In genomic region chr6:338815-339262, GRCh38 we compare ENCODE assay signal across 14 cellular contexts. TPM values are rescaled to one million over a fixed set of nuclear protein-coding genes. Genes with fewer than 3 reads are reported as not detected.
DNase-seq lines count a peak whose midpoint lies in the region; TF ChIP-seq lines count a peak whose summit lies in the region.
"Had no signal": no experiment of that assay in that cellular context is flagged by ENCODE, and none has a peak within 500 bp of the region (broad histone marks: within the 10 kb centered on the region; RNA-seq: fewer than 3 reads in every experiment).

No MANE protein-coding gene starts in this region.

- H3K9me2 ChIP-seq in Loucy (replicated peaks; ENCODE audit: low read depth, low read length): no peaks in the 10 kb centered on the region

- H3K4me1 ChIP-seq in Loucy (ENCODE audit: insufficient read depth, low read length, poor library complexity, severe bottlenecking) (peaks cover 68% of the 10 kb centered on the region), testis (no peaks in the 10 kb centered on the region)

- no peaks in the 10 kb centered on the region for H3K36me3 ChIP-seq in Loucy (ENCODE audit: insufficient read depth, low read length)
- H3K36me3 ChIP-seq in testis (ENCODE audit: low read depth, missing control alignments): no peaks in the 10 kb centered on the region

- CTCF ChIA-PET in activated CD4-positive, alpha-beta T cell treated with anti-CD3 and anti-CD28 coated beads, Interleukin-2, amount 10 ng/mL, durations not matched to agents 7 days and 5 days (lab: Charles Lee): interaction anchor here (0.6 to 3.1 kb wide), 7 partner anchors 9 to 122 kb away, joined by 3 to 10 read pairs (median 3); no protein-coding TSS in a partner anchor

- H3K27ac ChIP-seq in testis: no peak overlapping the region

- peak overlapping the region; percentile 62 for H3K4me2 ChIP-seq in Loucy (ENCODE audit: low read depth, low read length, poor library complexity, severe bottlenecking)

- peak overlapping the region; percentile 12 for H3K4me3 ChIP-seq in Loucy (ENCODE audit: low read length, poor library complexity, severe bottlenecking)
- no peak overlapping the region for H3K4me3 ChIP-seq in cardiac fibroblast (replicated peaks in 1 of 2; ENCODE audit: low read depth in 2 of 2, low read length in 2 of 2)
- no peak overlapping the region for H3K4me3 ChIP-seq in testis

- DNase-seq in activated CD4-positive, alpha-beta T cell treated with anti-CD3 and anti-CD28 coated beads, Interleukin-2, amount 10 ng/mL, durations not matched to agents 7 days and 5 days: peak; percentile 54
- DNase-seq in activated CD4-positive, alpha-beta T cell treated with anti-CD3 and anti-CD28 coated beads, Interleukin-2, amount 50 U/mL, for 4 hours: no peak
- DNase-seq in cardiac fibroblast (ENCODE audit: low read depth in 2 of 2) (peak; percentile 3 to 57), posterior vena cava (ENCODE audit: low spot score) (peak; percentile 48), NCI-H446 (lab: John Stamatoyannopoulos, UW) (no peak), NCI-H2029 treated with DMSO at 0.1 percent for 48 hours (lab: John Stamatoyannopoulos, UW) (no peak), testis (no peak)
- DNase-seq: aorta, EL, erythroblast, NCI-H1930, NCI-H526, posterior cingulate gyrus had no signal

- H3K4me1 Mint-ChIP-seq in activated CD4-positive, alpha-beta T cell treated with anti-CD3 and anti-CD28 coated beads, Interleukin-2, amount 10 ng/mL, durations not matched to agents 7 days and 5 days: peaks cover 62% of the 10 kb centered on the region

- H3K9ac ChIP-seq in Loucy (ENCODE audit: low read depth, low read length, poor library complexity, severe bottlenecking): no peak overlapping the region

- H3K79me2 ChIP-seq in Loucy (ENCODE audit: insufficient read depth, low read length): no peaks in the 10 kb centered on the region

- peak overlapping the region; percentile 17 for H3K4me3 Mint-ChIP-seq in activated CD4-positive, alpha-beta T cell treated with anti-CD3 and anti-CD28 coated beads, Interleukin-2, amount 10 ng/mL, durations not matched to agents 7 days and 5 days

- H3K9me3 Mint-ChIP-seq in activated CD4-positive, alpha-beta T cell treated with anti-CD3 and anti-CD28 coated beads, Interleukin-2, amount 10 ng/mL, durations not matched to agents 7 days and 5 days: no peaks in the 10 kb centered on the region

- TF ChIP-seq CTCF in Loucy (conservative IDR thresholded peaks at IDR 0.05; ENCODE audit: low read length): no peak
- no peak for TF ChIP-seq CTCF in cardiac fibroblast (IDR thresholded peaks at IDR 0.05; ENCODE audit: low read depth, low read length)
- TF ChIP-seq CTCF in testis (IDR thresholded peaks at IDR 0.05): no peak

- POLR2A ChIA-PET in activated CD4-positive, alpha-beta T cell treated with anti-CD3 and anti-CD28 coated beads, Interleukin-2, amount 10 ng/mL, durations not matched to agents 7 days and 5 days (lab: Charles Lee): interaction anchor here (0.5 kb wide), 1 partner anchor 21 kb away, joined by 3 read pairs; no protein-coding TSS in a partner anchor

- H3K27ac Mint-ChIP-seq in activated CD4-positive, alpha-beta T cell treated with anti-CD3 and anti-CD28 coated beads, Interleukin-2, amount 10 ng/mL, durations not matched to agents 7 days and 5 days: peak overlapping the region; percentile 88

- H4K20me1 ChIP-seq in Loucy (ENCODE audit: insufficient read depth, low read length, poor library complexity, severe bottlenecking): no peaks in the 10 kb centered on the region

- no peak for TF ChIP-seq POLR2A in testis (IDR thresholded peaks at IDR 0.05)

- intact Hi-C loops in posterior vena cava (cut with DNase I): no loop called here
- intact Hi-C loops in testis (cut with DNase I; ENCODE audit: low total_unique reads): no loop called here

- H3K9me3 ChIP-seq in Loucy (ENCODE audit: insufficient read depth, low read depth, low read length) (no peaks in the 10 kb centered on the region), testis (no peaks in the 10 kb centered on the region)

- H3K27me3 Mint-ChIP-seq in activated CD4-positive, alpha-beta T cell treated with anti-CD3 and anti-CD28 coated beads, Interleukin-2, amount 10 ng/mL, durations not matched to agents 7 days and 5 days: no peaks in the 10 kb centered on the region

- WGBS in testis, 2 donors: 74 to 80% methylated on average over 4 of the region's 4 CpGs

- H3K27me3 ChIP-seq in Loucy (ENCODE audit: insufficient read depth, low read length, poor library complexity, severe bottlenecking) (no peaks in the 10 kb centered on the region), testis (no peaks in the 10 kb centered on the region)

- H3F3A ChIP-seq in Loucy (ENCODE audit: low read depth): no peaks in the 10 kb centered on the region

- peaks cover 8% of the 10 kb centered on the region for H3K36me3 Mint-ChIP-seq in activated CD4-positive, alpha-beta T cell treated with anti-CD3 and anti-CD28 coated beads, Interleukin-2, amount 10 ng/mL, durations not matched to agents 7 days and 5 days (ENCODE audit: low read depth)

- no peak overlapping the region for H2AFZ ChIP-seq in Loucy (ENCODE audit: low read length)

RNA-seq across cellular contexts. Expression of gene DUSP22, which starts 46.6 kb away (rescaled TPM):
- 10 to 100 TPM; 35.3 to 36.7 TPM for total RNA-seq in activated CD4-positive, alpha-beta T cell treated with anti-CD3 and anti-CD28 coated beads, Interleukin-2, amount 10 ng/mL, durations not matched to agents 7 days and 5 days
- total RNA-seq in posterior vena cava (10 to 100 TPM; 45.7 to 51.8 TPM), testis (100 to 1,000 TPM; 129 to 158 TPM)
- polyA plus RNA-seq in testis (ENCODE audit: insufficient read depth, low read depth, low replicate concordance): 112 TPM

RNA-seq across cellular contexts. Expression of gene IRF4, which starts 52.7 kb away (rescaled TPM):
- total RNA-seq in activated CD4-positive, alpha-beta T cell treated with anti-CD3 and anti-CD28 coated beads, Interleukin-2, amount 10 ng/mL, durations not matched to agents 7 days and 5 days: 100 to 1,000 TPM; 111 to 126 TPM
- total RNA-seq in posterior vena cava: 1 to 10 TPM; 1.7 to 2.7 TPM
- total RNA-seq in testis: 1 to 10 TPM; 3.7 to 7.4 TPM
- 1.8 TPM for polyA plus RNA-seq in testis (ENCODE audit: insufficient read depth, low read depth, low replicate concordance)

Comparison
In these comparisons a context has a peak if more than half of its experiments do, and no peak if none do; other contexts are left out.
1. DNase-seq: peak in activated CD4-positive, alpha-beta T cell treated with anti-CD3 and anti-CD28 coated beads, Interleukin-2, amount 10 ng/mL, durations not matched to agents 7 days and 5 days (single experiment), cardiac fibroblast (2 of 2) and posterior vena cava (single experiment); none in activated CD4-positive, alpha-beta T cell treated with anti-CD3 and anti-CD28 coated beads, Interleukin-2, amount 50 U/mL, for 4 hours (0 of 2), NCI-H446 (0 of 2), NCI-H2029 treated with DMSO at 0.1 percent for 48 hours (single experiment) and testis (single experiment).
2. RNA of gene IRF4, which starts 52.7 kb away (total RNA-seq): 111 to 126 TPM in activated CD4-positive, alpha-beta T cell treated with anti-CD3 and anti-CD28 coated beads, Interleukin-2, amount 10 ng/mL, durations not matched to agents 7 days and 5 days; 3.7 to 7.4 TPM in testis and 1.7 to 2.7 TPM in posterior vena cava; every median in the first group is over 10 times any median in the second.